In the genomic region with DNA sequence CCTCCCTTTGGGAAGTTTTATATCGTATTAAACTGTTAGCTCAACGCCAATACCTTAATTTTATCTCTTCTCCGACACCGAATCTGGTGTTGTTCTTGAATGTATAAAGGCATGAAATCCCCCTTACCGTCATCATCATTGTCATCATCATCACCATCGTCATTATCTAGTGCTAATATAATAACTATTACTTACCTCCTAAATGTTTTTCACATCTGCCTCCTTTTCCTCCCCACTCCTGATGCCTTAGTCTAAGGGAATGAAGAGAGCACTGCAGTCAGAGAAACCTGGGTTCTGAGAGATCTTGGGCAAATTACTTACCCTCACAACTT, we compare ENCODE assay signal across 8 cellular contexts. TPM values are rescaled to one million over a fixed set of nuclear protein-coding genes. Genes with fewer than 3 reads are reported as not detected.
A peak's percentile ranks its signal among the peaks of the same experiment; 100 is the strongest.
DNase-seq lines count a peak whose midpoint lies in the region; ATAC-seq, FAIRE-seq and TF ChIP-seq lines count a peak whose summit lies in the region.

No MANE protein-coding gene starts in this region.

- peak; percentile 4 for ATAC-seq in HG03342 (IDR thresholded peaks at IDR 0.05; ENCODE audit: unreplicated experiment)

- no peaks in the 10 kb centered on the region for H3K9me3 ChIP-seq in ES-I3 (ENCODE audit: control insufficient read depth, insufficient read depth, low read length)

- H3K27ac Mint-ChIP-seq in nephron: peak overlapping the region in 2 of 3 experiments; percentile 39 to 56

- peak overlapping the region; percentile 79 to 89 (median 86) for H3K4me3 Mint-ChIP-seq in nephron

- H3K36me3 Mint-ChIP-seq in nephron (ENCODE audit: low read depth): peaks cover 25% of the 10 kb centered on the region

- no peaks in the 10 kb centered on the region for H3K27me3 Mint-ChIP-seq in nephron (ENCODE audit: low read depth)

- peak overlapping the region; percentile 21 for H3K4me3 ChIP-seq in bronchial epithelial cell (ENCODE audit: low read depth, low read length)

- no peaks in the 10 kb centered on the region for H3K27me3 ChIP-seq in bronchial epithelial cell (ENCODE audit: control insufficient read depth, insufficient read depth, low read length)

- TF ChIP-seq CTCF in bronchial epithelial cell (IDR thresholded peaks at IDR 0.05; ENCODE audit: insufficient read depth, low read length, severe bottlenecking) (no peak), nephron (IDR thresholded peaks at IDR 0.05; ENCODE audit: unreplicated experiment in 3 of 3) (no peak)

- DNase-seq in bronchial epithelial cell (ENCODE audit: low read depth) (peak; percentile 33), GOT3 (lab: John Stamatoyannopoulos, UW) (no peak), NCI-H226 (no peak), COLO668 (lab: John Stamatoyannopoulos, UW; ENCODE audit: unreplicated experiment) (no peak), ureter (ENCODE audit: low spot score) (no peak)

- peaks cover 19% of the 10 kb centered on the region for H3K4me1 ChIP-seq in ES-I3 (ENCODE audit: insufficient read depth, low read length)

- no peak for FAIRE-seq in bronchial epithelial cell (lab: Jason Lieb, UNC)

- no peaks in the 10 kb centered on the region for H3K9me3 Mint-ChIP-seq in nephron

- peaks cover 48% of the 10 kb centered on the region for H3K4me1 Mint-ChIP-seq in nephron

- H3K36me3 ChIP-seq in ES-I3 (ENCODE audit: insufficient read depth, low read length): peaks cover 17% of the 10 kb centered on the region
- peaks cover 7% of the 10 kb centered on the region for H3K36me3 ChIP-seq in bronchial epithelial cell (ENCODE audit: control insufficient read depth, insufficient read depth, low read length)

- peak overlapping the region; percentile 77 for H3K9ac ChIP-seq in ES-I3 (ENCODE audit: low read depth, low read length)

RNA-seq across cellular contexts. Expression of a gene that starts 0.7 kb away (rescaled TPM):
- total RNA-seq in bronchial epithelial cell (4.6 and 6.3 TPM in 2 replicates), ureter (13.3 TPM)

RNA-seq across cellular contexts. Expression of a gene that starts 28.1 kb away (rescaled TPM):
- 12.4 and 14.2 TPM in 2 replicates for total RNA-seq in bronchial epithelial cell
- total RNA-seq in ureter: 54.4 TPM

RNA-seq across cellular contexts. Expression of a gene that starts 43.2 kb away (rescaled TPM):
- 18.9 and 19.7 TPM in 2 replicates for total RNA-seq in bronchial epithelial cell
- total RNA-seq in ureter: 15.3 TPM

RNA-seq across cellular contexts. Expression of a gene that starts 43.3 kb away (rescaled TPM):
- total RNA-seq in bronchial epithelial cell: 8.4 and 9.3 TPM in 2 replicates
- total RNA-seq in ureter: 2.9 TPM
